Comparison of ENCODE assay signal across 14 cellular contexts in the genomic region with DNA sequence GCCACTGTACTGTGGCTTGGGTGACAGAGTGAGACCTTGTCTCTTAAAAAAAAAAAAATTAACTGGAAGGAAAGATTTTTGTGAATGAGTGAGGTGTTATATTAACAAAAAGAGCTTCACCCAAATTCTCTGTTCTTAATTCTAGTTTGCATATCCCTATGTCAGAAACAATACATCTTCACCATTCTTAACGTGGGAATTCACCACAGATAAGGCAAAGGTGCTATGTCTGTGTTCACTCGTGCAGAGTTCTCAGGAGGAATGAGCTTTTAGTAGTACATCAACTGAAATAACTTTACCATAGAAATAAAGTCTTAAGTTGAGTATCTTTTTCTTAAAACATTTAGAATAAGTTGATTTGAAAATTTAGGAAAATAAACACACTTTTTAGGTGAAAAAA.
DNase-seq lines count a peak whose midpoint lies in the region; ATAC-seq and TF ChIP-seq lines count a peak whose summit lies in the region.
"Had no signal": no experiment of that assay in that cellular context is flagged by ENCODE, and none has a peak within 500 bp of the region (broad histone marks: within the 10 kb centered on the region; RNA-seq: fewer than 3 reads in every experiment).

No MANE protein-coding gene starts in this region.

- no peak overlapping the region for H3K4me3 ChIP-seq in heart left ventricle
- no peak overlapping the region for H3K4me3 ChIP-seq in spleen
- H3K4me3 ChIP-seq: BLaER1, GM23248 had no signal

- intact Hi-C loops in heart left ventricle (cut with DNase I): loop anchor here in 1 of 10 donors (5.0 kb wide), 1 partner anchor 34 kb away; no protein-coding TSS in a partner anchor
- intact Hi-C loops in cardiac septum (cut with DNase I): no loop called here
- intact Hi-C loops in spleen (cut with DNase I; ENCODE audit: low total_unique reads): no loop called here

- no peaks in the 10 kb centered on the region for H3K27me3 ChIP-seq in heart left ventricle
- no peaks in the 10 kb centered on the region for H3K27me3 ChIP-seq in spleen (replicated peaks in 1 of 7)
- H3K27me3 ChIP-seq: BLaER1 had no signal

- TF ChIP-seq CTCF in heart left ventricle (IDR thresholded peaks at IDR 0.05) (no peak), spleen (IDR thresholded peaks at IDR 0.05 in 8 of 11, conservative IDR thresholded peaks at IDR 0.05 in 3 of 11) (no peak)

- TF ChIP-seq POLR2A in heart left ventricle (IDR thresholded peaks at IDR 0.05) (no peak), spleen (IDR thresholded peaks at IDR 0.05) (no peak)

- H3K27ac ChIP-seq in heart left ventricle: peak overlapping the region in 9 of 12 donors; percentile 0 to 85 (median 28)
- peak overlapping the region in 6 of 8 donors; percentile 39 to 70 (median 60) for H3K27ac ChIP-seq in spleen
- H3K27ac ChIP-seq: BLaER1, GM23248 had no signal

- H3K36me3 ChIP-seq in heart left ventricle (peaks cover 0 to 8% (median 0%) of the 10 kb centered on the region in 9 donors), spleen (peaks cover 0 to 4% (median 0%) of the 10 kb centered on the region in 6 donors)
- H3K36me3 ChIP-seq: BLaER1 had no signal

- no peak for ATAC-seq in heart left ventricle
- peak; percentile 41 for ATAC-seq in GM18909 (IDR thresholded peaks at IDR 0.05; ENCODE audit: poor library complexity, unreplicated experiment)
- peak; percentile 44 for ATAC-seq in HG03442 (IDR thresholded peaks at IDR 0.05; ENCODE audit: unreplicated experiment)
- ATAC-seq: HCT116, HepG2 had no signal

- H3K9me3 ChIP-seq in heart left ventricle: peaks cover 0 to 8% (median 0%) of the 10 kb centered on the region in 12 donors
- no peaks in the 10 kb centered on the region for H3K9me3 ChIP-seq in spleen

- 16 to 25% (median 21%) methylated on average over 2 of the region's 2 CpGs for WGBS in heart left ventricle, 4 donors
- WGBS in spleen, 5 donors: 43 to 69% (median 62%) methylated on average over 2 of the region's 2 CpGs

- DNase-seq in heart left ventricle (no peak), cardiac septum (ENCODE audit: low spot score) (no peak), spleen (no peak), NCI-H446 treated with DMSO at 0.1 percent for 48 hours (lab: John Stamatoyannopoulos, UW) (no peak), NCI-H524 treated with DMSO at 0.1 percent for 48 hours (lab: John Stamatoyannopoulos, UW) (no peak)
- DNase-seq: 8988T; AML-193; CD4-positive, CD25-positive, alpha-beta regulatory T cell had no signal

- peaks cover 6 to 77% (median 37%) of the 10 kb centered on the region in 12 donors for H3K4me1 ChIP-seq in heart left ventricle
- H3K4me1 ChIP-seq in spleen: peaks cover under 1 to 62% (median 40%) of the 10 kb centered on the region in 6 donors

Comparison
In these comparisons a context has a peak if more than half of its experiments do, and no peak if none do; other contexts are left out.
1. ATAC-seq: peak in GM18909 (single experiment) and HG03442 (single experiment); none in heart left ventricle (0 of 4).